ENCODE assay signal across 1 cellular context in the genomic region with DNA sequence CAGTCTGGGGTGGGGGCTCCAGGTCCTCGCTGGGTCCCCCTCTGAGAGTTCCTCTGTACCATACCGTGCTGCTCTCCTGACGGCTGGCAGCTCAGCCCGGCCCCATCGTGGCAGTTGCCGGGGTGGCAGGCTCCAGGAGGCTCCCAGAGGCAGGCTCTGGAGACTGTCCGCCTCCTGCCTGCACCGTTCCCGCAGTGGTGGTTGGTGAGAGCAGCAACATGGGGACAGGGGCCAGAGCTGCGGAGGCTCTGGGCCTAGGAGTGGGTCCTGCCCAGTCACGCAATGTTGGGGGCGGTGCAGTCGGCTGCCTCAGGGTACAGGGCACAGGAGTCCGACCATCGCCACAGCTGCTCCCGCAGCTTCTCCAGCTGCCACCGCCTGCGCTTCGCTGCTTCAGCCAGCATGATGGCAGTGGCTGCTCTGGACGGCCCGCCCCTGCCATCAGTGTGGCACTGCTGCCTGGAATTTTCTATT.
TF ChIP-seq lines count a peak whose summit lies in the region.

No MANE protein-coding gene starts in this region.

TF ChIP-seq in SK-N-SH treated with all-trans-retinoic acid at 6 μM for 48 hours, 23 proteins besides CTCF, POLR2A, EP300 and RAD21:
- no peak for TF ChIP-seq TOX (CRISPR knock-in tag; IDR thresholded peaks at IDR 0.05; ENCODE audit: borderline replicate concordance)
- TF ChIP-seq ESRRG (CRISPR knock-in tag; IDR thresholded peaks at IDR 0.05): no peak
